23 cellular contexts compared by ENCODE assay signal in the genomic region with DNA sequence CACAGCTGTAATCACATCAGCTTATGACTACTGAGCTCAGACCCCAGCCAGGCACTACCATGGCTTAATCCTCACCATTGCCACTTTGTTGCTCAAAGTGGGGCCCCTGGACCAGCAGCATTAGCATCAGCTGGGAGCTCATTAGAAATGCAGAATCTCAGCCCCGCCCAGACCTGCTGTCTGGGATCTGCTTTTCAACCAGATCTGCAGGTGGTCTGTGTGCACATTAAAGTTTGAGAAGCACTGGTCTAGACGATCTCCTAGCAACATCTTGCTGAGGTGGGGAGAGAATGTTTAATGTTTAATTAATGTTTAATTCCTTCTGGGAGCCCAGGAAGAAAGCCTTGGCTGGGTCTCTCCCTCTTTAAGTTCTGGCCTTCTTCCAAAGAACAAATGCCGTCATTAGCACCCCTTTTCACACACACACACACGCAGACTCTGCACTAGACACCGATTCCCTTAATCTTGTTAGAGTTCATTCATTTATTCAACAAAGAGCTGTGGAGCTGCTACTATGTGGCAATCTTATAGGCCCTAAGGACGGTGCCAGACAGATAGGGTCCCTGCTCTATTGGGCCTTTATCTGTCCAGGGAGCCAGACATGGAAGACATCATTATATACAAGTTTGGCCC. TPM values are rescaled to one million over a fixed set of nuclear protein-coding genes. Genes with fewer than 3 reads are reported as not detected.
DNase-seq lines count a peak whose midpoint lies in the region; ATAC-seq and TF ChIP-seq lines count a peak whose summit lies in the region.
"Had no signal": no experiment of that assay in that cellular context is flagged by ENCODE, and none has a peak within 500 bp of the region (broad histone marks: within the 10 kb centered on the region; RNA-seq: fewer than 3 reads in every experiment).

No MANE protein-coding gene starts in this region.

- no peaks in the 10 kb centered on the region for H3K36me3 ChIP-seq in endodermal cell (ENCODE audit: control insufficient read depth, insufficient read depth, low read length)
- H3K36me3 ChIP-seq: BLaER1 treated with 17β-estradiol and CSF1 and Interleukin-3, amounts not matched to agents 10 nM and 100 nM; esophagus muscularis mucosa; SJCRH30; transverse colon had no signal

- no peaks in the 10 kb centered on the region for H3K9me3 ChIP-seq in endodermal cell (ENCODE audit: control insufficient read depth, low read length)
- H3K9me3 ChIP-seq: BLaER1 treated with 17β-estradiol and CSF1 and Interleukin-3, amounts not matched to agents 10 nM and 100 nM; esophagus muscularis mucosa; SJCRH30; transverse colon had no signal

- intact Hi-C loops in natural killer cell (cut with micrococcal nuclease), result no loop called here

- H3K9me3 Mint-ChIP-seq in endodermal cell (no peaks in the 10 kb centered on the region), natural killer cell (no peaks in the 10 kb centered on the region)
- H3K9me3 Mint-ChIP-seq: activated naive CD4-positive, alpha-beta T cell treated with anti-CD3 and anti-CD28 coated beads, Interleukin-2, amount 50 U/mL, for 72 hours; immature natural killer cell; memory B cell; T-helper 2 cell treated with Interferon-gamma antibody and Interleukin-4, amounts not matched to agents 5 μg/mL and 100 μg/mL, for 36 hours had no signal

- ATAC-seq in GM21360 (IDR thresholded peaks at IDR 0.05; ENCODE audit: unreplicated experiment), result no peak
- no peak for ATAC-seq in natural killer cell
- ATAC-seq: activated naive CD4-positive, alpha-beta T cell treated with anti-CD3 and anti-CD28 coated beads, Interleukin-2, amount 50 U/mL, for 72 hours had no signal

- WGBS in endodermal cell (ENCODE audit: insufficient coverage in 1 of 2, insufficient read length in 1 of 2), 2 experiments, result 66 to 70% methylated on average over 5 to 6 of the region's 6 CpGs

- H3K36me3 Mint-ChIP-seq in endodermal cell (ENCODE audit: low read depth) (no peaks in the 10 kb centered on the region), natural killer cell (no peaks in the 10 kb centered on the region)
- H3K36me3 Mint-ChIP-seq: activated naive CD4-positive, alpha-beta T cell treated with anti-CD3 and anti-CD28 coated beads, Interleukin-2, amount 50 U/mL, for 72 hours; immature natural killer cell; memory B cell had no signal

- H3K27me3 ChIP-seq in endodermal cell (ENCODE audit: control insufficient read depth, insufficient read depth, low read length, poor library complexity, severe bottlenecking), result no peaks in the 10 kb centered on the region
- H3K27me3 ChIP-seq: BLaER1 treated with 17β-estradiol and CSF1 and Interleukin-3, amounts not matched to agents 10 nM and 100 nM; esophagus muscularis mucosa; SJCRH30; transverse colon had no signal

- no peak overlapping the region for H3K9ac ChIP-seq in endodermal cell (ENCODE audit: extremely low read depth, low read length, poor library complexity, severe bottlenecking)
- H3K9ac ChIP-seq: BLaER1 treated with 17β-estradiol and CSF1 and Interleukin-3, amounts not matched to agents 10 nM and 100 nM; GM23248 had no signal

- H3K4me3 ChIP-seq in endodermal cell (ENCODE audit: low read length), result no peak overlapping the region
- H3K4me3 ChIP-seq: BLaER1 treated with 17β-estradiol and CSF1 and Interleukin-3, amounts not matched to agents 10 nM and 100 nM; esophagus muscularis mucosa; GM23248; SJCRH30; transverse colon had no signal

- H3K4me1 Mint-ChIP-seq in endodermal cell (peaks cover 19% of the 10 kb centered on the region), natural killer cell (no peaks in the 10 kb centered on the region)
- H3K4me1 Mint-ChIP-seq: immature natural killer cell, memory B cell had no signal

- no peak overlapping the region for H3K27ac Mint-ChIP-seq in endodermal cell
- H3K27ac Mint-ChIP-seq in natural killer cell, result no peak overlapping the region
- H3K27ac Mint-ChIP-seq: immature natural killer cell; memory B cell; T-helper 2 cell treated with Interferon-gamma antibody and Interleukin-4, amounts not matched to agents 5 μg/mL and 100 μg/mL, for 36 hours had no signal

- H3K27me3 Mint-ChIP-seq in endodermal cell (ENCODE audit: insufficient read depth), result no peaks in the 10 kb centered on the region
- peaks cover 0 to 3% of the 10 kb centered on the region in 2 donors for H3K27me3 Mint-ChIP-seq in natural killer cell (ENCODE audit: low read depth in 2 of 2)

- TF ChIP-seq CTCF in endodermal cell (conservative IDR thresholded peaks at IDR 0.05) (no peak), natural killer cell (IDR thresholded peaks at IDR 0.05) (no peak)

- DNase-seq in ELF-1 (ENCODE audit: low read depth, low spot score), result peak; percentile 52
- peak; percentile 4 for DNase-seq in NCI-H345 treated with DMSO at 0.1 percent for 48 hours (lab: John Stamatoyannopoulos, UW; ENCODE audit: unreplicated experiment)
- no peak for DNase-seq in endodermal cell
- peak; percentile 64 for DNase-seq in renal cortical epithelial cell (ENCODE audit: low read depth)
- DNase-seq in AG20443 (ENCODE audit: low spot score), result no peak
- no peak for DNase-seq in natural killer cell
- DNase-seq: activated CD4-positive, alpha-beta T cell treated with anti-CD3 and anti-CD28 coated beads for 4 hours; dermis blood vessel endothelial cell; GM23248; immature natural killer cell; NCI-H1092; NCI-H226; SJCRH30; stimulated activated CD4-positive, alpha-beta T cell treated with anti-CD3 and anti-CD28 coated beads, Interleukin-4, amount 100 ng/mL, for 24 hours; stimulated activated CD8-positive, alpha-beta memory T cell treated with anti-CD3 and anti-CD28 coated beads, Interleukin-4, amount 100 ng/mL, for 48 hours; transverse colon had no signal

- peak overlapping the region; percentile 92 for H3K27ac ChIP-seq in endodermal cell (ENCODE audit: low read depth, low read length)
- H3K27ac ChIP-seq: BLaER1 treated with 17β-estradiol and CSF1 and Interleukin-3, amounts not matched to agents 10 nM and 100 nM; esophagus muscularis mucosa; GM23248; SJCRH30; transverse colon had no signal

- H3K4me1 ChIP-seq in endodermal cell (ENCODE audit: control insufficient read depth, insufficient read depth, low read length), result no peaks in the 10 kb centered on the region

- H3K4me3 Mint-ChIP-seq in endodermal cell, result no peak overlapping the region
- no peak overlapping the region for H3K4me3 Mint-ChIP-seq in natural killer cell
- H3K4me3 Mint-ChIP-seq: immature natural killer cell; memory B cell; T-helper 2 cell treated with Interferon-gamma antibody and Interleukin-4, amounts not matched to agents 5 μg/mL and 100 μg/mL, for 36 hours had no signal

RNA-seq across cellular contexts. Expression of gene EDAR, which starts 53.7 kb away (rescaled TPM):
- total RNA-seq in endodermal cell (not detected), renal cortical epithelial cell (0.05 and 1.6 TPM in 2 replicates), natural killer cell (under 1 TPM in 2 of 3 donors, not detected in 1; 0.11 to 0.23 TPM)
- polyA plus RNA-seq in endodermal cell (2013, experiment 1 of 2), result 0.32 TPM
- 0.62 TPM for polyA plus RNA-seq in endodermal cell (2013, experiment 2 of 2)
- total RNA-seq: dermis blood vessel endothelial cell, esophagus muscularis mucosa, GM23248, OCI-LY7, SJCRH30 had no signal
- polyA plus RNA-seq: GM23248, immature natural killer cell had no signal

Comparison
In these comparisons a context has a peak if more than half of its experiments do, and no peak if none do; other contexts are left out.
1. DNase-seq: peak in ELF-1 (single experiment), NCI-H345 treated with DMSO at 0.1 percent for 48 hours (single experiment) and renal cortical epithelial cell (single experiment); none in endodermal cell (single experiment), AG20443 (single experiment) and natural killer cell (single experiment).